Comparison of ENCODE assay signal across 1 cellular context in genomic region chr10:129466703-129467345, GRCh38.
TF ChIP-seq lines count a peak whose summit lies in the region.

MGMT (plus strand) TSS chr10:129467241.

TF ChIP-seq in H1, 55 proteins besides CTCF, POLR2A, EP300 and RAD21 (continued from another document):
- TF ChIP-seq PHF8 (conservative IDR thresholded peaks at IDR 0.05; ENCODE audit: low read depth, low read length), result peak; percentile 14; the same call in 1 of the 2 replicates
- peak; percentile 51 for TF ChIP-seq NRF1 (IDR thresholded peaks at IDR 0.05; ENCODE audit: low read depth, low read length)
- TF ChIP-seq TAF1 (IDR thresholded peaks at IDR 0.05; ENCODE audit: low read depth, low read length), result peak; percentile 62; the same call in 1 of the 2 replicates
- TF ChIP-seq EGR1 (IDR thresholded peaks at IDR 0.05; ENCODE audit: borderline replicate concordance, low read depth, low read length), result no peak
